Comparison of ENCODE assay signal across 1 cellular context in genomic region chr20:25226433-25227316, GRCh38.
TF ChIP-seq lines count a peak whose summit lies in the region.

No MANE protein-coding gene starts in this region.

TF ChIP-seq in IMR-90, 13 proteins besides CTCF, POLR2A, EP300 and RAD21 (continued from another document):
- no peak for TF ChIP-seq RCOR1 (IDR thresholded peaks at IDR 0.05; ENCODE audit: insufficient replicate concordance, low read length)
- TF ChIP-seq NFE2L2 (IDR thresholded peaks at IDR 0.05; ENCODE audit: low read depth, low read length), result no peak
- TF ChIP-seq CEBPB (IDR thresholded peaks at IDR 0.05; ENCODE audit: low read depth, low read length), result no peak
- no peak for TF ChIP-seq BHLHE40 (IDR thresholded peaks at IDR 0.05; ENCODE audit: low read depth, low read length)
- TF ChIP-seq MAFK (IDR thresholded peaks at IDR 0.05; ENCODE audit: low read depth, low read length), result no peak
- TF ChIP-seq RFX5 (IDR thresholded peaks at IDR 0.05; ENCODE audit: low read depth, low read length), result no peak
- TF ChIP-seq, protein P1, sequence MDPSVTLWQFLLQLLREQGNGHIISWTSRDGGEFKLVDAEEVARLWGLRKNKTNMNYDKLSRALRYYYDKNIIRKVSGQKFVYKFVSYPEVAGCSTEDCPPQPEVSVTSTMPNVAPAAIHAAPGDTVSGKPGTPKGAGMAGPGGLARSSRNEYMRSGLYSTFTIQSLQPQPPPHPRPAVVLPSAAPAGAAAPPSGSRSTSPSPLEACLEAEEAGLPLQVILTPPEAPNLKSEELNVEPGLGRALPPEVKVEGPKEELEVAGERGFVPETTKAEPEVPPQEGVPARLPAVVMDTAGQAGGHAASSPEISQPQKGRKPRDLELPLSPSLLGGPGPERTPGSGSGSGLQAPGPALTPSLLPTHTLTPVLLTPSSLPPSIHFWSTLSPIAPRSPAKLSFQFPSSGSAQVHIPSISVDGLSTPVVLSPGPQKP (IDR thresholded peaks at IDR 0.05; ENCODE audit: borderline replicate concordance, low read depth, low read length), result no peak
- no peak for TF ChIP-seq FOS (IDR thresholded peaks at IDR 0.05; ENCODE audit: low read depth, low read length)
- no peak for TF ChIP-seq CHD1 (IDR thresholded peaks at IDR 0.05; ENCODE audit: low read depth, low read length)
